1 cellular context compared by ENCODE assay signal in the genomic region with DNA sequence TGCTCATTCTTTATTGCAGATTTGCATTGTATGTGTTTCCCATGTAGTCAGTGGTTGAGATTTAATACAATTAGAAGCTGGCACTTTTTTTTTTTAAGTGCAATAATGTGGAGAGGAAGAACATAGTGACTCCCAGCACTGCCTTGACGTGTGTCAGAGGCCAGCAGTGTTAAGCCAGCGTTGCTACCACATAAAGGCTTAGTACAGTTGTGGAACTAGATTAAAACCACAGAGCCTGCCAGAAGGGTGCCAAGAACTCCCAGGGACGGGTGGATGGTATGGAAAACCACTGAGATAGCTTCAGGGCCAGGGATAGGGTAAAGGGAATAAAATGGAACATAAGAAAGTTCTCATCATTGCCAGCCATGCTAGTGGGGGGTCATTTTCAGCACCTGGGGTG.
TF ChIP-seq lines count a peak whose summit lies in the region.

No MANE protein-coding gene starts in this region.

TF ChIP-seq in GM12878, 131 proteins besides CTCF, POLR2A, EP300 and RAD21:
- TF ChIP-seq, protein P1, sequence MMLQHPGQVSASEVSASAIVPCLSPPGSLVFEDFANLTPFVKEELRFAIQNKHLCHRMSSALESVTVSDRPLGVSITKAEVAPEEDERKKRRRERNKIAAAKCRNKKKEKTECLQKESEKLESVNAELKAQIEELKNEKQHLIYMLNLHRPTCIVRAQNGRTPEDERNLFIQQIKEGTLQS (IDR thresholded peaks at IDR 0.05; ENCODE audit: borderline replicate concordance, extremely low read depth, low read depth, low read length), result no peak
- no peak for TF ChIP-seq PAX8 (IDR thresholded peaks at IDR 0.05)
- no peak for TF ChIP-seq CHD1 (IDR thresholded peaks at IDR 0.05; ENCODE audit: low read depth, low read length)
- TF ChIP-seq, protein P2, sequence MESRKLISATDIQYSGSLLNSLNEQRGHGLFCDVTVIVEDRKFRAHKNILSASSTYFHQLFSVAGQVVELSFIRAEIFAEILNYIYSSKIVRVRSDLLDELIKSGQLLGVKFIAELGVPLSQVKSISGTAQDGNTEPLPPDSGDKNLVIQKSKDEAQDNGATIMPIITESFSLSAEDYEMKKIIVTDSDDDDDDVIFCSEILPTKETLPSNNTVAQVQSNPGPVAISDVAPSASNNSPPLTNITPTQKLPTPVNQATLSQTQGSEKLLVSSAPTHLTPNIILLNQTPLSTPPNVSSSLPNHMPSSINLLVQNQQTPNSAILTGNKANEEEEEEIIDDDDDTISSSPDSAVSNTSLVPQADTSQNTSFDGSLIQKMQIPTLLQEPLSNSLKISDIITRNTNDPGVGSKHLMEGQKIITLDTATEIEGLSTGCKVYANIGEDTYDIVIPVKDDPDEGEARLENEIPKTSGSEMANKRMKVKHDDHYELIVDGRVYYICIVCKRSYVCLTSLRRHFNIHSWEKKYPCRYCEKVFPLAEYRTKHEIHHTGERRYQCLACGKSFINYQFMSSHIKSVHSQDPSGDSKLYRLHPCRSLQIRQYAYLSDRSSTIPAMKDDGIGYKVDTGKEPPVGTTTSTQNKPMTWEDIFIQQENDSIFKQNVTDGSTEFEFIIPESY (IDR thresholded peaks at IDR 0.05), result no peak
- no peak for TF ChIP-seq SREBF2 (IDR thresholded peaks at IDR 0.05; ENCODE audit: low read length)
- TF ChIP-seq JUNB (IDR thresholded peaks at IDR 0.05), result no peak
- TF ChIP-seq BHLHE40 (IDR thresholded peaks at IDR 0.05; ENCODE audit: borderline replicate concordance in 1 of 2, low read depth in 2 of 2, low read length in 1 of 2), result peak; percentile 9 to 22; a peak in 1 of 4 replicates
- TF ChIP-seq MEF2A (IDR thresholded peaks at IDR 0.05; ENCODE audit: insufficient read depth, low read depth, low read length), result no peak
- peak; percentile 29; the same call in 1 of the 2 replicates for TF ChIP-seq ZNF384 (IDR thresholded peaks at IDR 0.05; ENCODE audit: borderline replicate concordance, low read depth, low read length)
- TF ChIP-seq, protein P3, sequence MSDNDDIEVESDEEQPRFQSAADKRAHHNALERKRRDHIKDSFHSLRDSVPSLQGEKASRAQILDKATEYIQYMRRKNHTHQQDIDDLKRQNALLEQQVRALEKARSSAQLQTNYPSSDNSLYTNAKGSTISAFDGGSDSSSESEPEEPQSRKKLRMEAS (IDR thresholded peaks at IDR 0.05; ENCODE audit: low read depth, low read length), result no peak
- peak; percentile 27; the same call in 1 of the 2 replicates for TF ChIP-seq RUNX3 (IDR thresholded peaks at IDR 0.05; ENCODE audit: low read length)
- no peak for TF ChIP-seq SMAD1 (IDR thresholded peaks at IDR 0.05; ENCODE audit: low read depth, partially characterized antibody)
TF ChIP-seq in GM12878: peak in this region for 3.
